Comparison of ENCODE assay signal across 33 cellular contexts in genomic region chr6:163290545-163291274, GRCh38.
"Had no signal": no experiment of that assay in that cellular context is flagged by ENCODE, and none has a peak within 500 bp of the region (broad histone marks: within the 10 kb centered on the region; RNA-seq: fewer than 3 reads in every experiment).

No MANE protein-coding gene starts in this region.

- H3K36me3 Mint-ChIP-seq: activated CD4-positive, alpha-beta memory T cell treated with anti-CD3 and anti-CD28 coated beads for 36 hours; activated CD8-positive, alpha-beta memory T cell treated with anti-CD3 and anti-CD28 coated beads, Interleukin-2, amount 10 ng/mL, durations not matched to agents 7 days and 5 days; activated naive CD4-positive, alpha-beta T cell treated with anti-CD3 and anti-CD28 coated beads, Interleukin-2, amount 50 U/mL, for 24 hours; activated naive CD8-positive, alpha-beta T cell treated with anti-CD3 and anti-CD28 coated beads for 36 hours; WTC11 had no signal

- DNase-seq: activated CD4-positive, alpha-beta memory T cell treated with anti-CD3 and anti-CD28 coated beads for 36 hours; activated CD4-positive, alpha-beta T cell treated with anti-CD3 and anti-CD28 coated beads for 1 hour; activated CD4-positive, alpha-beta T cell treated with anti-CD3 and anti-CD28 coated beads for 4 hours; activated CD4-positive, alpha-beta T cell treated with anti-CD3 and anti-CD28 coated beads, Interleukin-2, amount 50 U/mL, for 1 hour; activated CD8-positive, alpha-beta memory T cell treated with anti-CD3 and anti-CD28 coated beads, Interleukin-2, amount 10 ng/mL, durations not matched to agents 7 days and 5 days; activated CD8-positive, alpha-beta memory T cell treated with anti-CD3 and anti-CD28 coated beads, Interleukin-2, amount 50 U/mL, for 4 hours; activated CD8-positive, alpha-beta T cell treated with anti-CD3 and anti-CD28 coated beads, Interleukin-2, amount 10 ng/mL, durations not matched to agents 7 days and 5 days; activated effector memory CD4-positive, alpha-beta T cell treated with anti-CD3 and anti-CD28 coated beads, Interleukin-2, amount 50 U/mL, for 16 hours; activated naive CD4-positive, alpha-beta T cell treated with anti-CD3 and anti-CD28 coated beads for 36 hours; activated naive CD8-positive, alpha-beta T cell treated with anti-CD3 and anti-CD28 coated beads for 36 hours; activated naive CD8-positive, alpha-beta T cell treated with anti-CD3 and anti-CD28 coated beads, Interleukin-2, amount 50 U/mL, for 24 hours; activated T-cell treated with anti-CD3 and anti-CD28 coated beads, Interleukin-2, amount 50 U/mL, for 1 hour; activated T-cell treated with anti-CD3 and anti-CD28 coated beads, Interleukin-2, amount 50 U/mL, for 48 hours; adrenal gland; amygdala; aorta; body of pancreas; central memory CD4-positive, alpha-beta T cell; cerebellar nuclear complex; colonic mucosa; effector CD8-positive, alpha-beta T cell; esophagus squamous epithelium; T-helper 2 cell had no signal

- H3K27ac Mint-ChIP-seq: activated CD4-positive, alpha-beta memory T cell treated with anti-CD3 and anti-CD28 coated beads for 36 hours; activated CD8-positive, alpha-beta memory T cell treated with anti-CD3 and anti-CD28 coated beads, Interleukin-2, amount 10 ng/mL, durations not matched to agents 7 days and 5 days; activated CD8-positive, alpha-beta T cell treated with anti-CD3 and anti-CD28 coated beads, Interleukin-2, amount 10 ng/mL, durations not matched to agents 7 days and 5 days; activated naive CD4-positive, alpha-beta T cell treated with anti-CD3 and anti-CD28 coated beads for 36 hours; activated naive CD4-positive, alpha-beta T cell treated with anti-CD3 and anti-CD28 coated beads, Interleukin-2, amount 50 U/mL, for 24 hours; activated naive CD8-positive, alpha-beta T cell treated with anti-CD3 and anti-CD28 coated beads for 36 hours; activated naive CD8-positive, alpha-beta T cell treated with anti-CD3 and anti-CD28 coated beads, Interleukin-2, amount 50 U/mL, for 24 hours; activated T-helper 1 cell treated with anti-CD3 and anti-CD28 coated beads, Interleukin-12 subunit alpha, Interleukin-12 subunit beta, Interleukin-2, Interleukin-4 antibody, amounts not matched to agents 30 ng/mL and 10 ng/mL and 1 ng/mL, durations not matched to agents 14 hours and 24 hours and 36 hours; activated T-helper 2 cell treated with anti-CD3 and anti-CD28 coated beads, Interferon-gamma antibody, Interleukin-2, Interleukin-4, amounts not matched to agents 10 μg/mL and 5 μg/mL and 100 μg/mL, durations not matched to agents 14 hours and 24 hours and 36 hours; WTC11 had no signal

- ATAC-seq: activated CD8-positive, alpha-beta memory T cell treated with anti-CD3 and anti-CD28 coated beads, Interleukin-2, amount 10 ng/mL, durations not matched to agents 7 days and 5 days; activated CD8-positive, alpha-beta T cell treated with anti-CD3 and anti-CD28 coated beads, Interleukin-2, amount 10 ng/mL, durations not matched to agents 7 days and 5 days; activated naive CD8-positive, alpha-beta T cell treated with anti-CD3 and anti-CD28 coated beads, Interleukin-2, amount 50 U/mL, for 24 hours; body of pancreas; WTC11 had no signal

- H3K27me3 ChIP-seq: adrenal gland, body of pancreas, breast epithelium, cardiac muscle cell, colonic mucosa, esophagus squamous epithelium had no signal

- H3K4me3 ChIP-seq: adrenal gland, body of pancreas, breast epithelium, cardiac muscle cell, colonic mucosa, esophagus squamous epithelium had no signal

- H3K9me3 ChIP-seq: adrenal gland, body of pancreas, breast epithelium, colonic mucosa, esophagus squamous epithelium had no signal

- H3K9me3 Mint-ChIP-seq: activated CD4-positive, alpha-beta memory T cell treated with anti-CD3 and anti-CD28 coated beads for 36 hours; activated naive CD4-positive, alpha-beta T cell treated with anti-CD3 and anti-CD28 coated beads for 36 hours; activated naive CD4-positive, alpha-beta T cell treated with anti-CD3 and anti-CD28 coated beads, Interleukin-2, amount 50 U/mL, for 24 hours; activated naive CD8-positive, alpha-beta T cell treated with anti-CD3 and anti-CD28 coated beads for 36 hours; activated naive CD8-positive, alpha-beta T cell treated with anti-CD3 and anti-CD28 coated beads, Interleukin-2, amount 50 U/mL, for 24 hours; activated T-helper 1 cell treated with anti-CD3 and anti-CD28 coated beads, Interleukin-12 subunit alpha, Interleukin-12 subunit beta, Interleukin-2, Interleukin-4 antibody, amounts not matched to agents 30 ng/mL and 10 ng/mL and 1 ng/mL, durations not matched to agents 14 hours and 24 hours and 36 hours; activated T-helper 2 cell treated with anti-CD3 and anti-CD28 coated beads, Interferon-gamma antibody, Interleukin-2, Interleukin-4, amounts not matched to agents 10 μg/mL and 5 μg/mL and 100 μg/mL, durations not matched to agents 14 hours and 24 hours and 36 hours; WTC11 had no signal

- H3K4me1 ChIP-seq: adrenal gland, body of pancreas, breast epithelium, colonic mucosa, esophagus squamous epithelium had no signal

- H3K4me1 Mint-ChIP-seq: activated CD8-positive, alpha-beta memory T cell treated with anti-CD3 and anti-CD28 coated beads, Interleukin-2, amount 10 ng/mL, durations not matched to agents 7 days and 5 days; activated naive CD4-positive, alpha-beta T cell treated with anti-CD3 and anti-CD28 coated beads, Interleukin-2, amount 50 U/mL, for 24 hours had no signal

- H3K27me3 Mint-ChIP-seq: activated naive CD8-positive, alpha-beta T cell treated with anti-CD3 and anti-CD28 coated beads, Interleukin-2, amount 50 U/mL, for 24 hours had no signal

- H3K4me3 Mint-ChIP-seq: activated CD4-positive, alpha-beta memory T cell treated with anti-CD3 and anti-CD28 coated beads for 36 hours; activated CD8-positive, alpha-beta memory T cell treated with anti-CD3 and anti-CD28 coated beads, Interleukin-2, amount 10 ng/mL, durations not matched to agents 7 days and 5 days; activated CD8-positive, alpha-beta T cell treated with anti-CD3 and anti-CD28 coated beads, Interleukin-2, amount 10 ng/mL, durations not matched to agents 7 days and 5 days; activated naive CD4-positive, alpha-beta T cell treated with anti-CD3 and anti-CD28 coated beads for 36 hours; activated naive CD4-positive, alpha-beta T cell treated with anti-CD3 and anti-CD28 coated beads, Interleukin-2, amount 50 U/mL, for 24 hours; activated naive CD8-positive, alpha-beta T cell treated with anti-CD3 and anti-CD28 coated beads for 36 hours; activated naive CD8-positive, alpha-beta T cell treated with anti-CD3 and anti-CD28 coated beads, Interleukin-2, amount 50 U/mL, for 24 hours; activated T-helper 1 cell treated with anti-CD3 and anti-CD28 coated beads, Interleukin-12 subunit alpha, Interleukin-12 subunit beta, Interleukin-2, Interleukin-4 antibody, amounts not matched to agents 30 ng/mL and 10 ng/mL and 1 ng/mL, durations not matched to agents 14 hours and 24 hours and 36 hours; WTC11 had no signal

- H3K36me3 ChIP-seq: adrenal gland, breast epithelium, cardiac muscle cell, colonic mucosa, esophagus squamous epithelium had no signal

- FAIRE-seq: endometrium, frontal cortex had no signal

- H3K27ac ChIP-seq: adrenal gland, body of pancreas, breast epithelium, cardiac muscle cell, colonic mucosa, epithelial cell of prostate, esophagus squamous epithelium, VCaP had no signal
